Comparison of ENCODE assay signal across 33 cellular contexts in genomic region chr1:198542632-198543031, GRCh38. TPM values are rescaled to one million over a fixed set of nuclear protein-coding genes. Genes with fewer than 3 reads are reported as not detected.
"Had no signal": no experiment of that assay in that cellular context is flagged by ENCODE, and none has a peak within 500 bp of the region (broad histone marks: within the 10 kb centered on the region; RNA-seq: fewer than 3 reads in every experiment).

No MANE protein-coding gene starts in this region.

- ATAC-seq: effector memory CD8-positive, alpha-beta T cell; heart right ventricle; left cardiac atrium; left lung; naive thymus-derived CD4-positive, alpha-beta T cell; psoas muscle; right cardiac atrium; stimulated activated effector memory CD8-positive, alpha-beta T cell treated with anti-CD3 and anti-CD28 coated beads, Interleukin-12 subunit alpha, Interleukin-12 subunit beta, amount 100 ng/mL, for 72 hours had no signal

- FAIRE-seq: islet of Langerhans had no signal

- DNase-seq: dermis blood vessel endothelial cell; effector memory CD8-positive, alpha-beta T cell; erythroblast; esophagus squamous epithelium; foreskin melanocyte; glutamatergic neuron; heart right ventricle; hippocampal formation; left cardiac atrium; left lung; mesenchymal stem cell; midbrain; naive thymus-derived CD4-positive, alpha-beta T cell; posterior cingulate gyrus; psoas muscle; right cardiac atrium; sigmoid colon; stimulated activated CD4-positive, alpha-beta T cell treated with anti-CD3 and anti-CD28 coated beads, Interleukin-2, amount 100 ng/mL, for 24 hours; stimulated activated CD4-positive, alpha-beta T cell treated with anti-CD3 and anti-CD28 coated beads, Interleukin-4, amount 100 ng/mL, for 24 hours; stimulated activated naive CD4-positive, alpha-beta T cell treated with Interleukin-2 at 50 U/mL for 16 hours; stomach; tibial artery had no signal

RNA-seq across cellular contexts. Expression of gene ATP6V1G3, which starts 2.2 kb away (rescaled TPM):
- total RNA-seq: esophagus squamous epithelium; heart right ventricle; kidney epithelial cell; left cardiac atrium; left lung; lower leg skin; lung microvascular endothelial cell; mucosa of gallbladder; naive thymus-derived CD4-positive, alpha-beta T cell; psoas muscle; renal cortical epithelial cell; right cardiac atrium; sigmoid colon; skeletal muscle tissue; stomach; subcutaneous adipose tissue; temporal lobe; urinary bladder had no signal
- polyA plus RNA-seq: heart right ventricle; naive thymus-derived CD4-positive, alpha-beta T cell; psoas muscle; right cardiac atrium; sigmoid colon; stomach; urinary bladder had no signal
